In the genomic region with DNA sequence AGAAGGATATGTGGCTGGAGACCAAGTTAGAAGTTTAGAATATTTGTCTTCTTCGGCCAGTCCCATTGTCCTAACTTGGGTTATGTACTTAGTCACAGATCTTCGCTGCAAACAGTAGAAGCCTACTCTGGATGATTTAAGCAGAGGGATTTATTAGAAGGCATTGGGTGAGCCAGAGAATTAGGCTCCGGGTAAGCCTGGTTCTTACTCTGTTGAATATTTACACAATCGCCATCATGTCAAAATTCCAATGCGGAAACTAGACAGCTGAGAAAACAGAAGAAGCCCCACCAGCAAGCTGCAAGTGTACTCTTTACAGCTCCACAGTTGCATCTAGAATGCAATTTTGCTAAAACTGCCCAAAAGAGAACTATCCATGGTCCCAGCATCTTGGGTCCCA, we compare ENCODE assay signal across 24 cellular contexts.
"Had no signal": no experiment of that assay in that cellular context is flagged by ENCODE, and none has a peak within 500 bp of the region (broad histone marks: within the 10 kb centered on the region; RNA-seq: fewer than 3 reads in every experiment).

No MANE protein-coding gene starts in this region.

- H3K27ac ChIP-seq: colonic mucosa, coronary artery, dorsolateral prefrontal cortex, epithelial cell of prostate, esophagus muscularis mucosa, esophagus squamous epithelium, foreskin keratinocyte, gastrocnemius medialis, gastroesophageal sphincter, heart left ventricle, heart right ventricle had no signal

- H3K4me1 ChIP-seq: colonic mucosa, esophagus muscularis mucosa, esophagus squamous epithelium, gastrocnemius medialis, gastroesophageal sphincter, heart left ventricle, heart right ventricle had no signal

- H3K4me3 ChIP-seq: colonic mucosa, coronary artery, dorsolateral prefrontal cortex, esophagus muscularis mucosa, esophagus squamous epithelium, gastrocnemius medialis, gastroesophageal sphincter, heart left ventricle, heart right ventricle had no signal

- H3K4me3 Mint-ChIP-seq: dendritic cell treated with granulocyte-macrophage colony-stimulating factor and Interleukin-4, amounts not matched to agents 40 ng/mL and 50 ng/mL, for 4 days; effector memory CD8-positive, alpha-beta T cell; endodermal cell had no signal

- H3K27ac Mint-ChIP-seq: dendritic cell treated with granulocyte-macrophage colony-stimulating factor and Interleukin-4, amounts not matched to agents 40 ng/mL and 50 ng/mL, for 4 days; effector memory CD8-positive, alpha-beta T cell; endodermal cell had no signal

- DNase-seq: colonic mucosa; cortex of kidney; dermis blood vessel endothelial cell; dorsolateral prefrontal cortex; effector CD4-positive, alpha-beta T cell; effector CD8-positive, alpha-beta T cell; effector memory CD4-positive, alpha-beta T cell; effector memory CD8-positive, alpha-beta T cell; endodermal cell; erythroblast; esophagus squamous epithelium; foreskin fibroblast; foreskin keratinocyte; foreskin melanocyte; gastrocnemius medialis; glutamatergic neuron; head of caudate nucleus; heart left ventricle; heart right ventricle had no signal

- H3K27me3 Mint-ChIP-seq: dendritic cell treated with granulocyte-macrophage colony-stimulating factor and Interleukin-4, amounts not matched to agents 40 ng/mL and 50 ng/mL, for 4 days; effector memory CD8-positive, alpha-beta T cell had no signal

- H3K36me3 ChIP-seq: colonic mucosa, esophagus muscularis mucosa, esophagus squamous epithelium, gastrocnemius medialis, gastroesophageal sphincter, heart left ventricle, heart right ventricle had no signal

- H3K9me3 ChIP-seq: colonic mucosa, esophagus squamous epithelium, gastrocnemius medialis, gastroesophageal sphincter, heart left ventricle, heart right ventricle had no signal

- H3K9me3 Mint-ChIP-seq: dendritic cell treated with granulocyte-macrophage colony-stimulating factor and Interleukin-4, amounts not matched to agents 40 ng/mL and 50 ng/mL, for 4 days; endodermal cell had no signal

- H3K27me3 ChIP-seq: colonic mucosa, dorsolateral prefrontal cortex, esophagus muscularis mucosa, esophagus squamous epithelium, foreskin keratinocyte, gastrocnemius medialis, gastroesophageal sphincter, heart left ventricle, heart right ventricle had no signal
